In genomic region chr3:125001557-125002413, GRCh38 we compare ENCODE assay signal across 1 cellular context.
TF ChIP-seq lines count a peak whose summit lies in the region.

No MANE protein-coding gene starts in this region.

TF ChIP-seq in SK-N-SH, 30 proteins besides CTCF, POLR2A, EP300 and RAD21:
- TF ChIP-seq, protein P1, sequence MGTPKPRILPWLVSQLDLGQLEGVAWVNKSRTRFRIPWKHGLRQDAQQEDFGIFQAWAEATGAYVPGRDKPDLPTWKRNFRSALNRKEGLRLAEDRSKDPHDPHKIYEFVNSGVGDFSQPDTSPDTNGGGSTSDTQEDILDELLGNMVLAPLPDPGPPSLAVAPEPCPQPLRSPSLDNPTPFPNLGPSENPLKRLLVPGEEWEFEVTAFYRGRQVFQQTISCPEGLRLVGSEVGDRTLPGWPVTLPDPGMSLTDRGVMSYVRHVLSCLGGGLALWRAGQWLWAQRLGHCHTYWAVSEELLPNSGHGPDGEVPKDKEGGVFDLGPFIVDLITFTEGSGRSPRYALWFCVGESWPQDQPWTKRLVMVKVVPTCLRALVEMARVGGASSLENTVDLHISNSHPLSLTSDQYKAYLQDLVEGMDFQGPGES (IDR thresholded peaks at IDR 0.05; ENCODE audit: low read depth, low read length): no peak
- TF ChIP-seq RCOR1 (IDR thresholded peaks at IDR 0.05; ENCODE audit: low read length): no peak
- no peak for TF ChIP-seq NFIC (IDR thresholded peaks at IDR 0.05; ENCODE audit: borderline replicate concordance)
- TF ChIP-seq YY1 (IDR thresholded peaks at IDR 0.05; ENCODE audit: low read depth): no peak
- TF ChIP-seq, protein P2, sequence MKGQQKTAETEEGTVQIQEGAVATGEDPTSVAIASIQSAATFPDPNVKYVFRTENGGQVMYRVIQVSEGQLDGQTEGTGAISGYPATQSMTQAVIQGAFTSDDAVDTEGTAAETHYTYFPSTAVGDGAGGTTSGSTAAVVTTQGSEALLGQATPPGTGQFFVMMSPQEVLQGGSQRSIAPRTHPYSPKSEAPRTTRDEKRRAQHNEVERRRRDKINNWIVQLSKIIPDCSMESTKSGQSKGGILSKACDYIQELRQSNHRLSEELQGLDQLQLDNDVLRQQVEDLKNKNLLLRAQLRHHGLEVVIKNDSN (IDR thresholded peaks at IDR 0.05; ENCODE audit: borderline replicate concordance, low read depth): no peak
- no peak for TF ChIP-seq GABPA (IDR thresholded peaks at IDR 0.05; ENCODE audit: low read depth)
- TF ChIP-seq, protein P3, sequence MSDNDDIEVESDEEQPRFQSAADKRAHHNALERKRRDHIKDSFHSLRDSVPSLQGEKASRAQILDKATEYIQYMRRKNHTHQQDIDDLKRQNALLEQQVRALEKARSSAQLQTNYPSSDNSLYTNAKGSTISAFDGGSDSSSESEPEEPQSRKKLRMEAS (IDR thresholded peaks at IDR 0.05; ENCODE audit: low read depth): no peak
TF ChIP-seq in SK-N-SH: peak in this region for 0.
